In genomic region chr4:146469053-146469452, GRCh38 we compare ENCODE assay signal across 21 cellular contexts. TPM values are rescaled to one million over a fixed set of nuclear protein-coding genes. Genes with fewer than 3 reads are reported as not detected.
DNase-seq lines count a peak whose midpoint lies in the region; ATAC-seq, FAIRE-seq and TF ChIP-seq lines count a peak whose summit lies in the region.
"Had no signal": no experiment of that assay in that cellular context is flagged by ENCODE, and none has a peak within 500 bp of the region (broad histone marks: within the 10 kb centered on the region; RNA-seq: fewer than 3 reads in every experiment).

No MANE protein-coding gene starts in this region.

- no peak overlapping the region for H2BK15ac ChIP-seq in mesendoderm (replicated peaks; ENCODE audit: low read depth)

- CTCF ChIA-PET in A673 (lab: Charles Lee), result no interaction called here

- H3K27ac ChIP-seq in A673 (ENCODE audit: low read depth, low read length, poor library complexity, severe bottlenecking) (peak overlapping the region; percentile 4), GM23338 (ENCODE audit: low read depth) (no peak overlapping the region), astrocyte (ENCODE audit: low read depth, low read length) (no peak overlapping the region), mesendoderm (ENCODE audit: low read depth, low read length) (no peak overlapping the region), endodermal cell (ENCODE audit: low read depth, low read length) (no peak overlapping the region)
- H3K27ac ChIP-seq: BLaER1 treated with 17β-estradiol and CSF1 and Interleukin-3, amounts not matched to agents 10 nM and 100 nM had no signal

- H3K4me3 ChIP-seq in A673 (ENCODE audit: low read depth, low read length, poor library complexity, severe bottlenecking), result no peak overlapping the region
- no peak overlapping the region for H3K4me3 ChIP-seq in GM23338
- H3K4me3 ChIP-seq in astrocyte (ENCODE audit: insufficient read depth, low read depth, low read length), result no peak overlapping the region
- H3K4me3 ChIP-seq in mesendoderm (ENCODE audit: low read length), result no peak overlapping the region
- H3K4me3 ChIP-seq in endodermal cell (ENCODE audit: low read length), result no peak overlapping the region
- H3K4me3 ChIP-seq: BLaER1 treated with 17β-estradiol and CSF1 and Interleukin-3, amounts not matched to agents 10 nM and 100 nM had no signal

- H2AFZ ChIP-seq in GM23338, result no peak overlapping the region
- H2AFZ ChIP-seq in astrocyte (ENCODE audit: low read depth, low read length), result no peak overlapping the region

- WGBS in mesendoderm (ENCODE audit: extremely low coverage, insufficient coverage, low lambda C conversion rate), result no CpG with 5 or more reads among the region's 2 CpGs
- 79% methylated on average over 2 of the region's 2 CpGs; no CpG with 5 or more reads in 1 of the 2 experiments for WGBS in endodermal cell (ENCODE audit: insufficient coverage in 1 of 2, insufficient read length in 1 of 2), 2 experiments

- peaks cover 21% of the 10 kb centered on the region; the same call in 2 of the 3 replicates for H3K4me1 Mint-ChIP-seq in GM23338
- H3K4me1 Mint-ChIP-seq in astrocyte (ENCODE audit: low read depth, unreplicated experiment), result peaks cover 13% of the 10 kb centered on the region
- H3K4me1 Mint-ChIP-seq in endodermal cell, result peaks cover 2% of the 10 kb centered on the region
- H3K4me1 Mint-ChIP-seq: B cell had no signal

- H3K4ac ChIP-seq in mesendoderm (ENCODE audit: low read depth, low read length), result no peak overlapping the region

- TF ChIP-seq CTCF in A673 (conservative IDR thresholded peaks at IDR 0.05; ENCODE audit: low read depth, low read length) (no peak), GM23338 (conservative IDR thresholded peaks at IDR 0.05; ENCODE audit: low read depth in 2 of 2) (no peak), astrocyte (IDR thresholded peaks at IDR 0.05; ENCODE audit: insufficient read depth, low read depth, low read length) (no peak), endodermal cell (conservative IDR thresholded peaks at IDR 0.05) (no peak)

- H3K4me2 ChIP-seq in GM23338, result no peak overlapping the region
- H3K4me2 ChIP-seq in astrocyte (ENCODE audit: low read length), result no peak overlapping the region
- H3K4me2 ChIP-seq in mesendoderm (ENCODE audit: low read length), result no peak overlapping the region
- H3K4me2 ChIP-seq: BLaER1 treated with 17β-estradiol and CSF1 and Interleukin-3, amounts not matched to agents 10 nM and 100 nM had no signal

- H3K27me3 Mint-ChIP-seq in GM23338 (ENCODE audit: insufficient read depth, low read depth, poor library complexity) (peaks cover 5% of the 10 kb centered on the region), astrocyte (ENCODE audit: low read depth, unreplicated experiment) (no peaks in the 10 kb centered on the region), endodermal cell (ENCODE audit: insufficient read depth) (no peaks in the 10 kb centered on the region)
- H3K27me3 Mint-ChIP-seq: B cell had no signal

- H3K4me3 Mint-ChIP-seq in GM23338 (no peak overlapping the region), astrocyte (ENCODE audit: unreplicated experiment) (no peak overlapping the region), endodermal cell (no peak overlapping the region)
- H3K4me3 Mint-ChIP-seq: B cell; CD8-positive, alpha-beta T cell; HFFc6 had no signal

- no peak overlapping the region for H3K23ac ChIP-seq in mesendoderm (ENCODE audit: low read length)

- no peak overlapping the region for H4K5ac ChIP-seq in mesendoderm (ENCODE audit: low read length)

- peaks cover 85% of the 10 kb centered on the region for H3K4me1 ChIP-seq in A673 (ENCODE audit: insufficient read depth, low read length, poor library complexity, severe bottlenecking)
- peaks cover 14% of the 10 kb centered on the region for H3K4me1 ChIP-seq in GM23338 (ENCODE audit: insufficient read depth)
- no peaks in the 10 kb centered on the region for H3K4me1 ChIP-seq in astrocyte (ENCODE audit: insufficient read depth, low read length)
- H3K4me1 ChIP-seq in mesendoderm (ENCODE audit: control insufficient read depth, low read depth, low read length), result no peaks in the 10 kb centered on the region
- H3K4me1 ChIP-seq in endodermal cell (ENCODE audit: control insufficient read depth, insufficient read depth, low read length), result no peaks in the 10 kb centered on the region
- H3K4me1 ChIP-seq: BLaER1 treated with 17β-estradiol and CSF1 and Interleukin-3, amounts not matched to agents 10 nM and 100 nM had no signal

- no peak overlapping the region for H3K56ac ChIP-seq in mesendoderm (ENCODE audit: low read length)

- H3K9ac ChIP-seq in astrocyte (ENCODE audit: low read length) (no peak overlapping the region), mesendoderm (ENCODE audit: low read length) (no peak overlapping the region), endodermal cell (ENCODE audit: extremely low read depth, low read length, poor library complexity, severe bottlenecking) (no peak overlapping the region)
- H3K9ac ChIP-seq: BLaER1 treated with 17β-estradiol and CSF1 and Interleukin-3, amounts not matched to agents 10 nM and 100 nM had no signal

- ATAC-seq in GM23338 (no peak), HG02884 (IDR thresholded peaks at IDR 0.05; ENCODE audit: unreplicated experiment) (no peak), esophagus mucosa (no peak)
- ATAC-seq: CD8-positive, alpha-beta T cell had no signal

- H2BK120ac ChIP-seq in mesendoderm (ENCODE audit: low read depth, low read length), result no peak overlapping the region

- H3K27me3 ChIP-seq in A673 (replicated peaks; ENCODE audit: insufficient read depth, low read depth, low read length, poor library complexity) (no peaks in the 10 kb centered on the region), GM23338 (ENCODE audit: insufficient read depth) (no peaks in the 10 kb centered on the region), astrocyte (ENCODE audit: insufficient read depth, low read length) (no peaks in the 10 kb centered on the region), mesendoderm (ENCODE audit: insufficient read depth, low read length, poor library complexity) (no peaks in the 10 kb centered on the region), endodermal cell (ENCODE audit: control insufficient read depth, insufficient read depth, low read length, poor library complexity, severe bottlenecking) (no peaks in the 10 kb centered on the region)
- H3K27me3 ChIP-seq: BLaER1 treated with 17β-estradiol and CSF1 and Interleukin-3, amounts not matched to agents 10 nM and 100 nM had no signal

- H3K9me3 Mint-ChIP-seq in GM23338 (no peaks in the 10 kb centered on the region), astrocyte (ENCODE audit: unreplicated experiment) (no peaks in the 10 kb centered on the region), endodermal cell (no peaks in the 10 kb centered on the region)
- H3K9me3 Mint-ChIP-seq: CD8-positive, alpha-beta T cell; HFFc6 had no signal

- H3K9me3 ChIP-seq in A673 (ENCODE audit: low read depth, low read length, poor library complexity, severe bottlenecking), result no peaks in the 10 kb centered on the region
- no peaks in the 10 kb centered on the region for H3K9me3 ChIP-seq in astrocyte (ENCODE audit: insufficient read depth, low read depth, low read length)
- H3K9me3 ChIP-seq in endodermal cell (ENCODE audit: control insufficient read depth, low read length), result no peaks in the 10 kb centered on the region
- H3K9me3 ChIP-seq: BLaER1 treated with 17β-estradiol and CSF1 and Interleukin-3, amounts not matched to agents 10 nM and 100 nM had no signal

- H3F3A ChIP-seq in GM23338 (replicated peaks; ENCODE audit: low read depth), result no peaks in the 10 kb centered on the region

- no peak overlapping the region for H2BK5ac ChIP-seq in mesendoderm (ENCODE audit: low read length)

- H3K27ac Mint-ChIP-seq in GM23338, result 0 out of 2 replicates have a peak overlapping the region, but pooled peaks have one; percentile 24
- no peak overlapping the region for H3K27ac Mint-ChIP-seq in astrocyte (ENCODE audit: unreplicated experiment)
- no peak overlapping the region for H3K27ac Mint-ChIP-seq in endodermal cell
- H3K27ac Mint-ChIP-seq: B cell; CD8-positive, alpha-beta T cell; HFFc6 had no signal

- intact Hi-C loops in A673 (cut with micrococcal nuclease; ENCODE audit: unreplicated experiment), result no loop called here

- H3K9me2 ChIP-seq in GM23338 (ENCODE audit: insufficient read depth), result no peaks in the 10 kb centered on the region

- H3K18ac ChIP-seq in mesendoderm (ENCODE audit: low read length), result no peak overlapping the region

- H4K8ac ChIP-seq in mesendoderm (ENCODE audit: low read depth, low read length), result no peak overlapping the region

- FAIRE-seq in astrocyte (lab: Jason Lieb, UNC), result no peak
- FAIRE-seq: H54 had no signal

- BruUV-seq in A673 (replicated peaks; lab: Mats Ljungman, UMichigan), result no TSS peak

- H3K79me2 ChIP-seq in GM23338 (replicated peaks; ENCODE audit: insufficient read depth) (no peaks in the 10 kb centered on the region), astrocyte (ENCODE audit: insufficient read depth, low read length) (no peaks in the 10 kb centered on the region), mesendoderm (ENCODE audit: control insufficient read depth, insufficient read depth, low read length) (no peaks in the 10 kb centered on the region)

- DNase-seq in A673 (ENCODE audit: low spot score) (no peak), GM23338 (ENCODE audit: low spot score) (no peak), astrocyte (ENCODE audit: low read depth) (peak; percentile 6), mesendoderm (peak; percentile 6), endodermal cell (no peak), DMS 273 (lab: John Stamatoyannopoulos, UW; ENCODE audit: unreplicated experiment) (no peak)
- DNase-seq: 8988T; Calu3; CD8-positive, alpha-beta T cell; DMS153; DMS79; GDM1; HCEC 1CT; HFFc6; Kasumi-1; KBM-7 had no signal

- POLR2A ChIA-PET in A673 (lab: Charles Lee; ENCODE audit: low non-redundant PET), result no interaction called here

- no peaks in the 10 kb centered on the region for H4K20me1 ChIP-seq in GM23338 (replicated peaks; ENCODE audit: insufficient read depth)
- H4K20me1 ChIP-seq in astrocyte (ENCODE audit: insufficient read depth, low read length), result no peaks in the 10 kb centered on the region
- H4K20me1 ChIP-seq: BLaER1 treated with 17β-estradiol and CSF1 and Interleukin-3, amounts not matched to agents 10 nM and 100 nM had no signal

- H3K36me3 ChIP-seq in A673 (ENCODE audit: insufficient read depth, low read length, poor library complexity, severe bottlenecking) (peaks cover 3% of the 10 kb centered on the region), GM23338 (ENCODE audit: insufficient read depth) (no peaks in the 10 kb centered on the region), astrocyte (ENCODE audit: insufficient read depth, low read length) (no peaks in the 10 kb centered on the region), mesendoderm (ENCODE audit: control insufficient read depth, insufficient read depth, low read length) (no peaks in the 10 kb centered on the region), endodermal cell (ENCODE audit: control insufficient read depth, insufficient read depth, low read length) (no peaks in the 10 kb centered on the region)

- H3K36me3 Mint-ChIP-seq in GM23338 (ENCODE audit: low read depth) (no peaks in the 10 kb centered on the region), astrocyte (ENCODE audit: low read depth, unreplicated experiment) (no peaks in the 10 kb centered on the region), endodermal cell (ENCODE audit: low read depth) (no peaks in the 10 kb centered on the region)
- H3K36me3 Mint-ChIP-seq: CD8-positive, alpha-beta T cell had no signal

- no peaks in the 10 kb centered on the region for H3K79me1 ChIP-seq in mesendoderm (ENCODE audit: low read length)

- H2AK5ac ChIP-seq in mesendoderm (ENCODE audit: low read length), result no peak overlapping the region

RNA-seq across cellular contexts. Expression of gene SLC10A7, which starts 52.7 kb away (rescaled TPM):
- total RNA-seq in A673 (2021) (37.1 and 41.1 TPM in 2 replicates), astrocyte (8.8 and 8.9 TPM in 2 replicates), endodermal cell (1 to 10 TPM; 6.0 to 7.5 TPM), esophagus mucosa (12.7 TPM)
- 2.3 and 4.3 TPM in 2 replicates for total RNA-seq in GM23338 (2014; rRNA removed; shearing (Covaris generic))
- 0.81 and 1.2 TPM in 2 replicates for polyA plus RNA-seq in GM23338 (2016; fragmentation: Nextera tagmentation; extraction: Ambion mirVana)
- polyA plus RNA-seq in mesendoderm (2013, experiment 1 of 2), result 3.6 TPM
- polyA plus RNA-seq in mesendoderm (2013, experiment 2 of 2), result 3.2 TPM
- 8.6 TPM for polyA plus RNA-seq in endodermal cell (2013, experiment 1 of 2)
- 7.4 TPM for polyA plus RNA-seq in endodermal cell (2013, experiment 2 of 2)

Comparison
In these comparisons a context has a peak if more than half of its experiments do, and no peak if none do; other contexts are left out.
1. DNase-seq: peak in astrocyte (single experiment) and mesendoderm (single experiment); none in A673 (single experiment), GM23338 (single experiment), endodermal cell (single experiment) and DMS 273 (single experiment).